ENCODE assay signal across 19 cellular contexts in the genomic region with DNA sequence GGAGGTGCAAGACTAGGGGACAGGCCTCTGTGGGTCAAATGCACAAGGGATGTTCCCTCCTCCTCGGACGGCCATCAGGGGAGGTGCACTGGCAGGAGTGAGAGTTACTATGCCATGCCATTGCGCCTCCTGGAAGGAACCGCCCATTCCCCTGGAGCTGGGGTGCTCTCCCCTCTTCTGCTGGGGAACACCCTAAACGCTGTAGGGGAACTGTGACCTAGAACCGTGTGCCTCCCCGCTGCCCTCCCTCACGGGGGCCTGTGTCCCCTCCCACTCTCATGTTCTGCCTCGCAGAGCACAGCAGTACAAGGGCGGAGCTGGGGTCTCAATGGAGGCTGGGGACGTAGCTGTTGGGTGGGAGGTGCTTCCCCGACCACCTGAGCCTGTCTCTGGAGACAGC. TPM values are rescaled to one million over a fixed set of nuclear protein-coding genes. Genes with fewer than 3 reads are reported as not detected.
DNase-seq lines count a peak whose midpoint lies in the region; ATAC-seq and TF ChIP-seq lines count a peak whose summit lies in the region.
"Had no signal": no experiment of that assay in that cellular context is flagged by ENCODE, and none has a peak within 500 bp of the region (broad histone marks: within the 10 kb centered on the region; RNA-seq: fewer than 3 reads in every experiment).

No MANE protein-coding gene starts in this region.

- CTCF ChIA-PET in activated B cell treated with CpG ODN at 0.5 μM for 24 hours (lab: Charles Lee) = no interaction called here

- DNase-seq in activated B cell treated with CpG ODN at 0.5 μM for 24 hours (no peak), stomach (no peak), upper lobe of left lung (no peak), suprapubic skin (ENCODE audit: low spot score in 2 of 2) (no peak)
- no peak for DNase-seq in effector memory CD8-positive, alpha-beta T cell
- no peak for DNase-seq in NK-92 treated with Interleukin-12 subunit alpha and Interleukin-12 subunit beta, amount 100 ng/mL, for 24 hours (lab: John Stamatoyannopoulos, UW)
- DNase-seq: Calu3; CD4-positive, CD25-positive, alpha-beta regulatory T cell; DMS79; GOT3; NCI-H1048; NCI-H345; NCI-H748 treated with DMSO at 0.1 percent for 48 hours; SHP77 treated with DMSO at 0.1 percent for 48 hours had no signal

- intact Hi-C loops in activated B cell treated with CpG ODN at 0.5 μM for 24 hours (cut with micrococcal nuclease) (no loop called here), stomach (cut with DNase I; ENCODE audit: low total_unique reads) (no loop called here)

- H3K4me3 ChIP-seq in BLaER1 (peak overlapping the region; percentile 50; the same call in 1 of the 2 replicates), gastroesophageal sphincter (no peak overlapping the region), stomach (no peak overlapping the region), upper lobe of left lung (no peak overlapping the region), suprapubic skin (no peak overlapping the region)
- H3K4me3 ChIP-seq: A549 had no signal

- H4K20me1 ChIP-seq in BLaER1 = peaks cover 97% of the 10 kb centered on the region

- H3K27me3 ChIP-seq in BLaER1 (no peaks in the 10 kb centered on the region), gastroesophageal sphincter (no peaks in the 10 kb centered on the region), stomach (no peaks in the 10 kb centered on the region), upper lobe of left lung (no peaks in the 10 kb centered on the region), suprapubic skin (no peaks in the 10 kb centered on the region)

- H3K4me1 ChIP-seq in BLaER1 (peaks cover 100% of the 10 kb centered on the region), gastroesophageal sphincter (peaks cover 0 to 91% (median 33%) of the 10 kb centered on the region in 3 donors), stomach (peaks cover 0 to 59% (median 15%) of the 10 kb centered on the region in 4 donors), upper lobe of left lung (peaks cover 0 to 6% (median 3%) of the 10 kb centered on the region in 4 donors), suprapubic skin (no peaks in the 10 kb centered on the region)

- 80 to 100% methylated on average over 1 to 3 of the region's 12 CpGs for WGBS in gastroesophageal sphincter (ENCODE audit: low coverage in 1 of 2), 2 donors
- WGBS in stomach, 5 donors = 41 to 88% (median 79%) methylated on average over 4 to 12 of the region's 12 CpGs
- WGBS in upper lobe of left lung, 2 donors = 84% methylated on average over 12 of the region's 12 CpGs; no CpG with 5 or more reads in 1 of the 2 donors
- WGBS in suprapubic skin = 57% methylated on average over 10 of the region's 12 CpGs

- H3K9me3 Mint-ChIP-seq in activated B cell treated with CpG ODN at 0.5 μM for 24 hours = no peaks in the 10 kb centered on the region
- H3K9me3 Mint-ChIP-seq in effector memory CD8-positive, alpha-beta T cell = no peaks in the 10 kb centered on the region
- H3K9me3 Mint-ChIP-seq: CD4-positive, CD25-positive, alpha-beta regulatory T cell had no signal

- POLR2A ChIA-PET in activated B cell treated with CpG ODN at 0.5 μM for 24 hours (lab: Charles Lee) = interaction anchor here (0.5 to 0.6 kb wide), 2 partner anchors 19 to 148 kb away, joined by 3 to 4 read pairs; no protein-coding TSS in a partner anchor

- TF ChIP-seq POLR2A in gastroesophageal sphincter (IDR thresholded peaks at IDR 0.05) (no peak), stomach (IDR thresholded peaks at IDR 0.05) (no peak), upper lobe of left lung (IDR thresholded peaks at IDR 0.05) (no peak), suprapubic skin (IDR thresholded peaks at IDR 0.05) (no peak)

- peak overlapping the region; percentile 60 for H3K27ac ChIP-seq in BLaER1
- H3K27ac ChIP-seq in gastroesophageal sphincter = peak overlapping the region; percentile 62 to 89 (median 88)
- peak overlapping the region in 3 of 5 donors; percentile 44 to 82 (median 49) for H3K27ac ChIP-seq in stomach
- no peak overlapping the region for H3K27ac ChIP-seq in upper lobe of left lung
- no peak overlapping the region for H3K27ac ChIP-seq in suprapubic skin
- H3K27ac ChIP-seq: A549, HL-60 had no signal

- peaks cover 28% of the 10 kb centered on the region for H3K36me3 Mint-ChIP-seq in activated B cell treated with CpG ODN at 0.5 μM for 24 hours (ENCODE audit: low read depth)
- peaks cover 33% of the 10 kb centered on the region for H3K36me3 Mint-ChIP-seq in effector memory CD8-positive, alpha-beta T cell (ENCODE audit: insufficient read depth)

- peaks cover 18% of the 10 kb centered on the region for H3K4me1 Mint-ChIP-seq in activated B cell treated with CpG ODN at 0.5 μM for 24 hours
- H3K4me1 Mint-ChIP-seq in effector memory CD8-positive, alpha-beta T cell (ENCODE audit: low read depth in 2 of 2) = peaks cover 8 to 15% of the 10 kb centered on the region in 2 donors

- H3K9me3 ChIP-seq in BLaER1 (no peaks in the 10 kb centered on the region), gastroesophageal sphincter (no peaks in the 10 kb centered on the region), stomach (no peaks in the 10 kb centered on the region), upper lobe of left lung (no peaks in the 10 kb centered on the region), suprapubic skin (no peaks in the 10 kb centered on the region)
- H3K9me3 ChIP-seq: A549 had no signal

- no peaks in the 10 kb centered on the region for H3K27me3 Mint-ChIP-seq in activated B cell treated with CpG ODN at 0.5 μM for 24 hours
- H3K27me3 Mint-ChIP-seq in effector memory CD8-positive, alpha-beta T cell = no peaks in the 10 kb centered on the region
- H3K27me3 Mint-ChIP-seq: CD4-positive, CD25-positive, alpha-beta regulatory T cell had no signal

- peak overlapping the region; percentile 54; the same call in 1 of the 2 replicates for H3K9ac ChIP-seq in BLaER1

- no peak for TF ChIP-seq CTCF in activated B cell treated with CpG ODN at 0.5 μM for 24 hours (IDR thresholded peaks at IDR 0.05)
- TF ChIP-seq CTCF in gastroesophageal sphincter (IDR thresholded peaks at IDR 0.05) = no peak
- TF ChIP-seq CTCF in stomach (IDR thresholded peaks at IDR 0.05) = no peak
- TF ChIP-seq CTCF in upper lobe of left lung (IDR thresholded peaks at IDR 0.05) = no peak
- no peak for TF ChIP-seq CTCF in suprapubic skin (IDR thresholded peaks at IDR 0.05)

- no peak overlapping the region for H3K27ac Mint-ChIP-seq in activated B cell treated with CpG ODN at 0.5 μM for 24 hours
- no peak overlapping the region for H3K27ac Mint-ChIP-seq in effector memory CD8-positive, alpha-beta T cell
- H3K27ac Mint-ChIP-seq: CD4-positive, CD25-positive, alpha-beta regulatory T cell had no signal

- H3K36me3 ChIP-seq in BLaER1 = peaks cover 19% of the 10 kb centered on the region
- peaks cover 0 to 59% of the 10 kb centered on the region in 2 donors for H3K36me3 ChIP-seq in gastroesophageal sphincter
- peaks cover 21 to 73% (median 70%) of the 10 kb centered on the region in 4 donors for H3K36me3 ChIP-seq in stomach
- H3K36me3 ChIP-seq in upper lobe of left lung = peaks cover 9 to 63% (median 35%) of the 10 kb centered on the region in 4 donors
- H3K36me3 ChIP-seq in suprapubic skin = peaks cover 36% of the 10 kb centered on the region

- H3K4me3 Mint-ChIP-seq in activated B cell treated with CpG ODN at 0.5 μM for 24 hours = no peak overlapping the region
- no peak overlapping the region for H3K4me3 Mint-ChIP-seq in effector memory CD8-positive, alpha-beta T cell
- H3K4me3 Mint-ChIP-seq: CD4-positive, CD25-positive, alpha-beta regulatory T cell had no signal

- H3K4me2 ChIP-seq in BLaER1 = peak overlapping the region; percentile 89
- H3K4me2 ChIP-seq: A549 had no signal

- ATAC-seq in activated B cell treated with CpG ODN at 0.5 μM for 24 hours (ENCODE audit: low read depth) = peak; percentile 40
- ATAC-seq in gastroesophageal sphincter = no peak
- no peak for ATAC-seq in effector memory CD8-positive, alpha-beta T cell (replicated peaks)
- no peak for ATAC-seq in upper lobe of left lung (ENCODE audit: low FRiP score in 2 of 2)
- ATAC-seq: A549, Panc1 had no signal

- TF ChIP-seq EP300 in gastroesophageal sphincter (IDR thresholded peaks at IDR 0.05) (no peak), stomach (IDR thresholded peaks at IDR 0.05) (no peak), upper lobe of left lung (IDR thresholded peaks at IDR 0.05) (no peak), suprapubic skin (IDR thresholded peaks at IDR 0.05) (no peak)

RNA-seq across cellular contexts. Expression of gene CRTC1, which starts 17.2 kb away (rescaled TPM):
- total RNA-seq in activated B cell treated with CpG ODN at 0.5 μM for 24 hours = 13.1 and 15.5 TPM in 2 replicates
- 1 to 10 TPM; 3.8 to 8.9 (median 6.3) TPM for total RNA-seq in gastroesophageal sphincter
- 10 to 100 TPM in 1 of 5 donors, 1 to 10 TPM in 3, not detected in 1; 4.2 to 28.0 (median 4.7) TPM for total RNA-seq in stomach
- 1 to 10 TPM; 4.6 to 8.4 (median 4.6) TPM for polyA plus RNA-seq in stomach
- total RNA-seq in upper lobe of left lung = 10 to 100 TPM in 4 of 6 donors, 1 to 10 TPM in 2; 5.9 to 27.2 (median 15.6) TPM
- total RNA-seq in suprapubic skin = 1 to 10 TPM; 4.1 to 6.3 (median 4.7) TPM

RNA-seq across cellular contexts. Expression of gene KLHL26, which starts 29.5 kb away (rescaled TPM):
- 10.9 and 11.3 TPM in 2 replicates for total RNA-seq in activated B cell treated with CpG ODN at 0.5 μM for 24 hours
- 10 to 100 TPM; 12.9 to 19.0 (median 14.6) TPM for total RNA-seq in gastroesophageal sphincter
- total RNA-seq in stomach = 10 to 100 TPM in 2 of 5 donors, 1 to 10 TPM in 3; 1.2 to 45.1 (median 7.0) TPM
- 1 to 10 TPM; 3.2 to 4.4 (median 3.7) TPM for polyA plus RNA-seq in stomach
- 10 to 100 TPM in 4 of 6 donors, 1 to 10 TPM in 2; 8.1 to 16.1 (median 12.1) TPM for total RNA-seq in upper lobe of left lung
- 10 to 100 TPM in 2 of 4 donors, 1 to 10 TPM in 2; 6.9 to 26.5 (median 11.5) TPM for total RNA-seq in suprapubic skin

RNA-seq across cellular contexts. Expression of gene TMEM59L, which starts 53.6 kb away (rescaled TPM):
- total RNA-seq in activated B cell treated with CpG ODN at 0.5 μM for 24 hours (0.64 TPM in 1 of 2 replicates, not detected in the other), gastroesophageal sphincter (1 to 10 TPM in 3 of 4 donors, under 1 TPM in 1; 0.96 to 4.0 (median 2.0) TPM), stomach (1 to 10 TPM in 2 of 5 donors, not detected in 3; 1.8 to 4.7 TPM), upper lobe of left lung (1 to 10 TPM in 2 of 6 donors, under 1 TPM in 2, not detected in 2; 0.30 to 2.8 (median 1.0) TPM), suprapubic skin (1 to 10 TPM in 2 of 4 donors, under 1 TPM in 2; 0.49 to 1.4 (median 0.97) TPM)
- polyA plus RNA-seq in stomach = 1 to 10 TPM in 1 of 3 donors, under 1 TPM in 1, not detected in 1; 0.25 to 3.7 TPM
- total RNA-seq: CD4-positive, CD25-positive, alpha-beta regulatory T cell had no signal
- polyA plus RNA-seq: CD4-positive, CD25-positive, alpha-beta regulatory T cell had no signal

RNA-seq across cellular contexts. Expression of gene CRLF1, which starts 59.7 kb away (rescaled TPM):
- total RNA-seq in activated B cell treated with CpG ODN at 0.5 μM for 24 hours = not detected in 2 replicates
- total RNA-seq in gastroesophageal sphincter = 10 to 100 TPM; 10.9 to 67.4 (median 42.7) TPM
- 10 to 100 TPM in 1 of 5 donors, 1 to 10 TPM in 3, not detected in 1; 2.6 to 12.6 (median 5.6) TPM for total RNA-seq in stomach
- 10 to 100 TPM; 12.3 to 15.9 (median 14.2) TPM for polyA plus RNA-seq in stomach
- 10 to 100 TPM; 15.0 to 54.8 (median 20.0) TPM for total RNA-seq in upper lobe of left lung
- 10 to 100 TPM; 21.2 to 65.5 (median 47.9) TPM for total RNA-seq in suprapubic skin
- total RNA-seq: Calu3; CD4-positive, CD25-positive, alpha-beta regulatory T cell had no signal

Comparison
In these comparisons a context has a peak if more than half of its experiments do, and no peak if none do; other contexts are left out.
1. H3K27ac ChIP-seq: peak in BLaER1 (single experiment), gastroesophageal sphincter (4 of 4) and stomach (3 of 5); none in upper lobe of left lung (0 of 4) and suprapubic skin (single experiment).